ENCODE assay signal across 8 cellular contexts in the genomic region with DNA sequence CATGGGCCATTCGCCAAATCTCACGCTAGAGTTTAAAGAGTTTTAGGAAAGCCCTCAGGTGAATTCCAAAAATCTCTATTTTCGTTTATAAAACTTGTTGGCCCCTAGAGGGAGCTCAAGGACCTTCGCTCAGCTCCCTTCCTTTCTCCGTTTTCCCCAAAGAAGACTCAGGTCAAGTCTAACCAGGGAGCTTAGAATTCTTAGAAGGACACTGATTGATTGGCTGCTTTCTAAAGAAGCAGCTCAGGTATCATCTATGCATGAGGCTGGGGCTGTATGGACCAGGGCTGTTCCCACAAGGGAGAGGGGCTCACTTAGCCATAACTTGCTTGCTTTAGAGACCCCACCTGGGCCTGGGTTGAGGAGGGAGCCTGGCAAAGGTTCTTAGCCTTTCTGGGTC. TPM values are rescaled to one million over a fixed set of nuclear protein-coding genes. Genes with fewer than 3 reads are reported as not detected.
DNase-seq lines count a peak whose midpoint lies in the region; ATAC-seq and TF ChIP-seq lines count a peak whose summit lies in the region.

No MANE protein-coding gene starts in this region.

- H3K27me3 ChIP-seq in mammary epithelial cell (ENCODE audit: insufficient read depth, low read length) (no peaks in the 10 kb centered on the region), vagina (no peaks in the 10 kb centered on the region)

- H3K9ac ChIP-seq in mammary epithelial cell (ENCODE audit: insufficient read depth, low read length) = no peak overlapping the region

- peak; percentile 85 for ATAC-seq in left lobe of liver

- peak; percentile 10 to 14 for DNase-seq in stimulated activated CD4-positive, alpha-beta T cell treated with anti-CD3 and anti-CD28 coated beads, Interleukin-2, amount 100 ng/mL, for 48 hours
- no peak for DNase-seq in stimulated activated CD4-positive, alpha-beta T cell treated with anti-CD3 and anti-CD28 coated beads, Interleukin-4, amount 100 ng/mL, for 1 hour
- DNase-seq in HEK293T (ENCODE audit: extremely low spot score) (peak; percentile 46), NCI-H69 (lab: John Stamatoyannopoulos, UW) (peak; percentile 71), mammary epithelial cell (peak; percentile 40), left lobe of liver (ENCODE audit: low spot score) (no peak), vagina (ENCODE audit: extremely low spot score in 2 of 2) (no peak)
- no peak for DNase-seq in stimulated activated naive CD4-positive, alpha-beta T cell treated with Interleukin-2 at 50 U/mL for 16 hours (lab: John Stamatoyannopoulos, UW)

- H3K79me2 ChIP-seq in mammary epithelial cell (ENCODE audit: insufficient read depth, low read length) = no peaks in the 10 kb centered on the region

- 24% methylated on average over 5 of the region's 5 CpGs for WGBS in mammary epithelial cell (ENCODE audit: low coverage, missing lambda C conversion rate)

- TF ChIP-seq POLR2A in vagina (IDR thresholded peaks at IDR 0.05) = no peak

- CTCF ChIA-PET in HEK293T (lab: Yijun Ruan, JAX) = interaction anchor here (0.6 to 2.2 kb wide), 12 partner anchors 8 to 1337 kb away, joined by 3 to 30 read pairs (median 3); no protein-coding TSS in a partner anchor
- CTCF ChIA-PET in mammary epithelial cell (lab: Charles Lee; ENCODE audit: low non-redundant PET) = interaction anchor here (0.7 to 1.1 kb wide), 3 partner anchors 37 to 210 kb away, joined by 3 to 8 read pairs (median 4); no protein-coding TSS in a partner anchor

- BruUV-seq in mammary epithelial cell (replicated peaks; lab: Mats Ljungman, UMichigan) = no TSS peak

- H4K20me1 ChIP-seq in mammary epithelial cell (ENCODE audit: insufficient read depth, low read length) = no peaks in the 10 kb centered on the region

- dilution Hi-C loops in mammary epithelial cell (cut with HindIII; ENCODE audit: low sequenced_read_pairs) = no loop called here

- no peak overlapping the region for H2AFZ ChIP-seq in mammary epithelial cell (ENCODE audit: low read depth, low read length)

- POLR2A ChIA-PET in HEK293T (lab: Yijun Ruan, JAX) = interaction anchor here (0.6 to 0.9 kb wide), 2 partner anchors 21 to 22 kb away, joined by 3 to 4 read pairs; a partner anchor contains a TSS

- in situ Hi-C loops in mammary epithelial cell (cut with MboI; ENCODE audit: low sequenced_read_pairs in 2 of 2) = loop anchor here in 1 of 2 donors (25.0 kb wide), 1 partner anchor 213 kb away; no protein-coding TSS in a partner anchor

- H3K27ac ChIP-seq in mammary epithelial cell (ENCODE audit: insufficient read depth, low read depth, low read length) (no peak overlapping the region), vagina (no peak overlapping the region)

- no peak overlapping the region for H3K4me2 ChIP-seq in mammary epithelial cell (ENCODE audit: insufficient read depth, low read depth, low read length)

- H3K9me3 ChIP-seq in mammary epithelial cell (replicated peaks; ENCODE audit: insufficient read depth, low read length) (no peaks in the 10 kb centered on the region), vagina (no peaks in the 10 kb centered on the region)

- H3K36me3 ChIP-seq in mammary epithelial cell (ENCODE audit: insufficient read depth, low read length) (peaks cover 26% of the 10 kb centered on the region), vagina (peaks cover 0 to 24% of the 10 kb centered on the region in 2 donors)

- H3K4me3 ChIP-seq in mammary epithelial cell (replicated peaks in 1 of 3; ENCODE audit: insufficient read depth in 1 of 3, low read depth in 2 of 3, low read length in 3 of 3) (no peak overlapping the region), vagina (no peak overlapping the region)

- TF ChIP-seq CTCF in mammary epithelial cell (conservative IDR thresholded peaks at IDR 0.05 in 1 of 2, IDR thresholded peaks at IDR 0.05 in 1 of 2; ENCODE audit: extremely low read depth in 1 of 2, insufficient read depth in 1 of 2, low read depth in 1 of 2, low read length in 2 of 2) (peak; percentile 41 to 69), vagina (IDR thresholded peaks at IDR 0.05) (peak in 2 of 3 experiments; percentile 38 to 47)

- intact Hi-C loops in mammary epithelial cell (cut with micrococcal nuclease) (loop anchor here (1.0 kb wide), 3 partner anchors 37 to 356 kb away; no protein-coding TSS in a partner anchor), vagina (cut with DNase I) (loop anchor here (5.0 kb wide), 1 partner anchor 208 kb away; no protein-coding TSS in a partner anchor)

- no peaks in the 10 kb centered on the region for H3K4me1 ChIP-seq in mammary epithelial cell (ENCODE audit: insufficient read depth, low read length)
- no peaks in the 10 kb centered on the region for H3K4me1 ChIP-seq in vagina

TF ChIP-seq in HEK293T, 16 proteins besides CTCF, POLR2A, EP300 and RAD21:
- TF ChIP-seq TARDBP (IDR thresholded peaks at IDR 0.05) (no peak), LEF1 (IDR thresholded peaks at IDR 0.05; ENCODE audit: borderline replicate concordance) (no peak)
- TF ChIP-seq, protein P1, sequence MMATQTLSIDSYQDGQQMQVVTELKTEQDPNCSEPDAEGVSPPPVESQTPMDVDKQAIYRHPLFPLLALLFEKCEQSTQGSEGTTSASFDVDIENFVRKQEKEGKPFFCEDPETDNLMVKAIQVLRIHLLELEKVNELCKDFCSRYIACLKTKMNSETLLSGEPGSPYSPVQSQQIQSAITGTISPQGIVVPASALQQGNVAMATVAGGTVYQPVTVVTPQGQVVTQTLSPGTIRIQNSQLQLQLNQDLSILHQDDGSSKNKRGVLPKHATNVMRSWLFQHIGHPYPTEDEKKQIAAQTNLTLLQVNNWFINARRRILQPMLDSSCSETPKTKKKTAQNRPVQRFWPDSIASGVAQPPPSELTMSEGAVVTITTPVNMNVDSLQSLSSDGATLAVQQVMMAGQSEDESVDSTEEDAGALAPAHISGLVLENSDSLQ (IDR thresholded peaks at IDR 0.05) = peak; percentile 53; the same call in 1 of the 2 replicates

RNA-seq across cellular contexts. Expression of a gene that starts 20.5 kb away (rescaled TPM):
- total RNA-seq in mammary epithelial cell (10 to 100 TPM; 28.3 to 29.3 TPM), left lobe of liver (1.2 TPM), vagina (30.0 TPM)
- polyA plus RNA-seq in mammary epithelial cell = 8.0 TPM
- 13.6 TPM for polyA minus RNA-seq in mammary epithelial cell

RNA-seq across cellular contexts. Expression of a gene that starts 52.9 kb away (rescaled TPM):
- 10 to 100 TPM; 46.1 to 50.0 TPM for total RNA-seq in mammary epithelial cell
- 14.2 TPM for polyA plus RNA-seq in mammary epithelial cell
- polyA minus RNA-seq in mammary epithelial cell = 36.7 TPM
- 50.7 TPM for total RNA-seq in left lobe of liver
- 33.1 TPM for total RNA-seq in vagina

Comparison
In these comparisons a context has a peak if more than half of its experiments do, and no peak if none do; other contexts are left out.
1. DNase-seq: peak in stimulated activated CD4-positive, alpha-beta T cell treated with anti-CD3 and anti-CD28 coated beads, Interleukin-2, amount 100 ng/mL, for 48 hours (2 of 2), HEK293T (single experiment), NCI-H69 (single experiment) and mammary epithelial cell (single experiment); none in stimulated activated CD4-positive, alpha-beta T cell treated with anti-CD3 and anti-CD28 coated beads, Interleukin-4, amount 100 ng/mL, for 1 hour (single experiment), left lobe of liver (single experiment), vagina (0 of 2) and stimulated activated naive CD4-positive, alpha-beta T cell treated with Interleukin-2 at 50 U/mL for 16 hours (single experiment).
2. RNA of a gene that starts 20.5 kb away (total RNA-seq): 30.0 TPM in vagina (single experiment) and 28.3 to 29.3 TPM in mammary epithelial cell; 1.2 TPM in left lobe of liver (single experiment); every median in the first group is over 10 times any median in the second.